ENCODE assay signal across 21 cellular contexts in the genomic region with DNA sequence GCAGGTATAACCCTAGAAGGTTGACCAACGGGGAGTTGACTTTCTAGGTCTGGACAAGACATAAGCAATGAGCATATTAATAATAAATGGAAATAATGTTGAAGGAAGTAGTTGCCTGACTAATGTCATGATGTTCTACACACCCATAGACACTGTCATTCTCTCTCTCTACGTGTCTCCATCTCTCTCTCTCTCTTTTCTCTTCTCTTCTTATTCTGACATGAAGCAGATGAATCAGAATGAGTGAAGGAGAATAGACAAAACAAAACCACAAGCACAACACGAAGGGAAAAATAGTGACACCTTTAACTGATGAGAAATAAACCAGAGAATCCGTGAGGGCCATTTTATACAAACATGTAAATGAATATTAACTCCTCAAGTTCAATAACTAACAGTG.
"Had no signal": no experiment of that assay in that cellular context is flagged by ENCODE, and none has a peak within 500 bp of the region (broad histone marks: within the 10 kb centered on the region; RNA-seq: fewer than 3 reads in every experiment).

No MANE protein-coding gene starts in this region.

- H3K27ac Mint-ChIP-seq: dendritic cell treated with granulocyte-macrophage colony-stimulating factor and Interleukin-4, amounts not matched to agents 40 ng/mL and 50 ng/mL, for 4 days; effector memory CD8-positive, alpha-beta T cell; naive thymus-derived CD4-positive, alpha-beta T cell; stimulated activated naive B cell treated with anti-CD40 and anti-IgM and Interleukin-4, amounts not matched to agents 10 μg/mL and 1 μg/mL and 100 μg/mL, for 72 hours; stimulated activated naive CD8-positive, alpha-beta T cell treated with anti-CD3 and anti-CD28 coated beads, Interleukin-15, amount 100 ng/mL, for 72 hours had no signal

- H3K4me3 Mint-ChIP-seq: dendritic cell treated with granulocyte-macrophage colony-stimulating factor and Interleukin-4, amounts not matched to agents 40 ng/mL and 50 ng/mL, for 4 days; effector memory CD8-positive, alpha-beta T cell; naive thymus-derived CD4-positive, alpha-beta T cell; neural crest cell; stimulated activated naive B cell treated with anti-CD40 and anti-IgM and Interleukin-4, amounts not matched to agents 10 μg/mL and 1 μg/mL and 100 μg/mL, for 72 hours; stimulated activated naive CD8-positive, alpha-beta T cell treated with anti-CD3 and anti-CD28 coated beads, Interleukin-15, amount 100 ng/mL, for 72 hours had no signal

- H3K9me3 Mint-ChIP-seq: dendritic cell treated with granulocyte-macrophage colony-stimulating factor and Interleukin-4, amounts not matched to agents 40 ng/mL and 50 ng/mL, for 4 days; effector memory CD8-positive, alpha-beta T cell; stimulated activated naive B cell treated with anti-CD40 and anti-IgM and Interleukin-4, amounts not matched to agents 10 μg/mL and 1 μg/mL and 100 μg/mL, for 72 hours; stimulated activated naive CD8-positive, alpha-beta T cell treated with anti-CD3 and anti-CD28 coated beads, Interleukin-15, amount 100 ng/mL, for 72 hours had no signal

- DNase-seq: effector memory CD8-positive, alpha-beta T cell; foreskin fibroblast; glutamatergic neuron; kidney; mammary epithelial cell; naive thymus-derived CD4-positive, alpha-beta T cell; posterior cingulate gyrus; spleen; stimulated activated CD4-positive, alpha-beta T cell treated with anti-CD3 and anti-CD28 coated beads, Interleukin-15, amount 100 ng/mL, for 24 hours; stimulated activated CD4-positive, alpha-beta T cell treated with anti-CD3 and anti-CD28 coated beads, Interleukin-1b, Interleukin-23, amount 100 ng/mL, for 48 hours; stimulated activated CD4-positive, alpha-beta T cell treated with anti-CD3 and anti-CD28 coated beads, Interleukin-4, amount 100 ng/mL, for 24 hours; stimulated activated naive B cell treated with anti-CD40 and anti-IgM and Interleukin-4, amounts not matched to agents 10 μg/mL and 1 μg/mL and 100 μg/mL, for 72 hours; stimulated activated naive CD8-positive, alpha-beta T cell treated with anti-CD3 and anti-CD28 coated beads, Interleukin-15, amount 100 ng/mL, for 72 hours; testis; transverse colon had no signal

- H3K9me3 ChIP-seq: esophagus muscularis mucosa, gastroesophageal sphincter, spleen, testis, transverse colon had no signal

- H3K36me3 Mint-ChIP-seq: stimulated activated naive B cell treated with anti-CD40 and anti-IgM and Interleukin-4, amounts not matched to agents 10 μg/mL and 1 μg/mL and 100 μg/mL, for 72 hours had no signal

- H3K4me1 Mint-ChIP-seq: neural crest cell had no signal

- H3K4me1 ChIP-seq: testis had no signal

- H3K36me3 ChIP-seq: esophagus muscularis mucosa, gastroesophageal sphincter, spleen, transverse colon had no signal

- H3K27ac ChIP-seq: epithelial cell of prostate, esophagus muscularis mucosa, gastroesophageal sphincter, spleen, testis, transverse colon had no signal

- ATAC-seq: effector memory CD8-positive, alpha-beta T cell; gastroesophageal sphincter; naive thymus-derived CD4-positive, alpha-beta T cell; sciatic nerve; stimulated activated naive B cell treated with anti-CD40 and anti-IgM and Interleukin-4, amounts not matched to agents 10 μg/mL and 1 μg/mL and 100 μg/mL, for 72 hours; stimulated activated naive CD8-positive, alpha-beta T cell treated with anti-CD3 and anti-CD28 coated beads, Interleukin-15, amount 100 ng/mL, for 72 hours had no signal

- H3K4me3 ChIP-seq: esophagus muscularis mucosa, gastroesophageal sphincter, spleen, testis, transverse colon had no signal

- H3K27me3 ChIP-seq: esophagus muscularis mucosa, gastroesophageal sphincter, spleen, testis, transverse colon had no signal
